In genomic region chr1:24856787-24857527, GRCh38 we compare ENCODE assay signal across 30 cellular contexts.
"Had no signal": no experiment of that assay in that cellular context is flagged by ENCODE, and none has a peak within 500 bp of the region (broad histone marks: within the 10 kb centered on the region; RNA-seq: fewer than 3 reads in every experiment).

No MANE protein-coding gene starts in this region.

- H3K4me1 Mint-ChIP-seq: naive B cell, neural progenitor cell had no signal

- H3K4me3 ChIP-seq: colonic mucosa, gastrocnemius medialis, neural progenitor cell, sigmoid colon, SK-N-MC, suprapubic skin, tibial artery had no signal

- H3K27ac Mint-ChIP-seq: activated CD4-positive, alpha-beta memory T cell treated with anti-CD3 and anti-CD28 coated beads, Interleukin-2, amount 10 ng/mL, durations not matched to agents 7 days and 5 days; activated CD4-positive, alpha-beta T cell treated with anti-CD3 and anti-CD28 coated beads, Interleukin-2, amount 10 ng/mL, durations not matched to agents 24 days and 14 days; activated naive CD8-positive, alpha-beta T cell; activated T-helper 2 cell treated with anti-CD3 and anti-CD28 coated beads, Interferon-gamma antibody, Interleukin-2, Interleukin-4, amounts not matched to agents 10 μg/mL and 5 μg/mL and 100 μg/mL, durations not matched to agents 14 hours and 24 hours and 36 hours; mesothelial cell of epicardium; naive B cell; neural progenitor cell; progenitor cell of endocrine pancreas; stimulated activated naive B cell treated with anti-CD40 and anti-IgM and Interleukin-4, amounts not matched to agents 10 μg/mL and 1 μg/mL and 100 μg/mL, for 72 hours; T-helper 1 cell treated with Interleukin-12 subunit alpha and Interleukin-12 subunit beta and Interleukin-4 antibody, amounts not matched to agents 30 μg/mL and 1 μg/mL, for 36 hours had no signal

- H3K9ac ChIP-seq: neural progenitor cell had no signal

- H3K27ac ChIP-seq: colonic mucosa, gastrocnemius medialis, neural progenitor cell, sigmoid colon, SK-N-MC, suprapubic skin, tibial artery, WERI-Rb-1 had no signal

- H3K4me2 ChIP-seq: neural progenitor cell had no signal

- H3K36me3 Mint-ChIP-seq: activated naive CD8-positive, alpha-beta T cell; mesothelial cell of epicardium; naive B cell; neural progenitor cell; stimulated activated naive B cell treated with anti-CD40 and anti-IgM and Interleukin-4, amounts not matched to agents 10 μg/mL and 1 μg/mL and 100 μg/mL, for 72 hours had no signal

- H2AFZ ChIP-seq: neural progenitor cell had no signal

- H3K9me3 Mint-ChIP-seq: activated CD4-positive, alpha-beta memory T cell treated with anti-CD3 and anti-CD28 coated beads, Interleukin-2, amount 10 ng/mL, durations not matched to agents 7 days and 5 days; activated CD4-positive, alpha-beta T cell treated with anti-CD3 and anti-CD28 coated beads, Interleukin-2, amount 10 ng/mL, durations not matched to agents 24 days and 14 days; activated T-helper 2 cell treated with anti-CD3 and anti-CD28 coated beads, Interferon-gamma antibody, Interleukin-2, Interleukin-4, amounts not matched to agents 10 μg/mL and 5 μg/mL and 100 μg/mL, durations not matched to agents 14 hours and 24 hours and 36 hours; mesothelial cell of epicardium; naive B cell; neural progenitor cell; stimulated activated naive B cell treated with anti-CD40 and anti-IgM and Interleukin-4, amounts not matched to agents 10 μg/mL and 1 μg/mL and 100 μg/mL, for 72 hours; T-helper 1 cell treated with Interleukin-12 subunit alpha and Interleukin-12 subunit beta and Interleukin-4 antibody, amounts not matched to agents 30 μg/mL and 1 μg/mL, for 36 hours had no signal

- H3K4me1 ChIP-seq: gastrocnemius medialis, neural progenitor cell, sigmoid colon, suprapubic skin, tibial artery had no signal

- H3K27me3 ChIP-seq: colonic mucosa, neural progenitor cell had no signal

- H3K27me3 Mint-ChIP-seq: activated naive CD8-positive, alpha-beta T cell; stimulated activated naive B cell treated with anti-CD40 and anti-IgM and Interleukin-4, amounts not matched to agents 10 μg/mL and 1 μg/mL and 100 μg/mL, for 72 hours had no signal

- H3K4me3 Mint-ChIP-seq: activated CD4-positive, alpha-beta memory T cell treated with anti-CD3 and anti-CD28 coated beads, Interleukin-2, amount 10 ng/mL, durations not matched to agents 7 days and 5 days; activated CD4-positive, alpha-beta T cell treated with anti-CD3 and anti-CD28 coated beads, Interleukin-2, amount 10 ng/mL, durations not matched to agents 24 days and 14 days; activated naive CD8-positive, alpha-beta T cell; mesothelial cell of epicardium; neural progenitor cell; stimulated activated naive B cell treated with anti-CD40 and anti-IgM and Interleukin-4, amounts not matched to agents 10 μg/mL and 1 μg/mL and 100 μg/mL, for 72 hours; T-helper 1 cell treated with Interleukin-12 subunit alpha and Interleukin-12 subunit beta and Interleukin-4 antibody, amounts not matched to agents 30 μg/mL and 1 μg/mL, for 36 hours had no signal

- H3K36me3 ChIP-seq: colonic mucosa, gastrocnemius medialis, neural progenitor cell, sigmoid colon, suprapubic skin, tibial artery, WERI-Rb-1 had no signal

- H3K9me3 ChIP-seq: colonic mucosa, gastrocnemius medialis, sigmoid colon, suprapubic skin, tibial artery had no signal

- DNase-seq: activated CD4-positive, alpha-beta memory T cell treated with anti-CD3 and anti-CD28 coated beads, Interleukin-2, amount 10 ng/mL, durations not matched to agents 7 days and 5 days; activated CD4-positive, alpha-beta T cell treated with anti-CD3 and anti-CD28 coated beads, Interleukin-2, amount 10 ng/mL, durations not matched to agents 24 days and 14 days; activated T-cell treated with anti-CD3 and anti-CD28 coated beads, Interleukin-2, amount 50 U/mL, for 48 hours; anterior cingulate cortex; cerebellar nuclear complex; colonic mucosa; effector CD8-positive, alpha-beta T cell; gastrocnemius medialis; glutamatergic neuron; kidney; left colon; naive B cell; sigmoid colon; stimulated activated CD4-positive, alpha-beta T cell treated with anti-CD3 and anti-CD28 coated beads, Interleukin-1b, Interleukin-23, amount 100 ng/mL, for 48 hours; stimulated activated CD4-positive, alpha-beta T cell treated with anti-CD3 and anti-CD28 coated beads, Interleukin-4, amount 100 ng/mL, for 4 hours; stimulated activated CD8-positive, alpha-beta memory T cell treated with anti-CD3 and anti-CD28 coated beads, Interleukin-4, amount 100 ng/mL, for 48 hours; stimulated activated naive B cell treated with anti-CD40 and anti-IgM and Interleukin-4, amounts not matched to agents 10 μg/mL and 1 μg/mL and 100 μg/mL, for 72 hours; SW 1271; T-helper 9 cell; WERI-Rb-1 had no signal

- ATAC-seq: activated CD4-positive, CD25-positive, alpha-beta regulatory T cell treated with anti-CD3 and anti-CD28 coated beads, Interleukin-2, amount 50 U/mL, for 24 hours; gastrocnemius medialis; left colon; stimulated activated naive B cell treated with anti-CD40 and anti-IgM and Interleukin-4, amounts not matched to agents 10 μg/mL and 1 μg/mL and 100 μg/mL, for 72 hours had no signal
